In genomic region chr15:22148109-22148508, GRCh38 we compare ENCODE assay signal across 8 cellular contexts.
DNase-seq lines count a peak whose midpoint lies in the region; ATAC-seq and TF ChIP-seq lines count a peak whose summit lies in the region.
"Not testable (repeated sequence)": the region's sequence is repeated elsewhere in the genome, so short reads cannot be mapped to it uniquely, and the experiment has no call there.

No MANE protein-coding gene starts in this region.

- not testable (repeated sequence) for H3K9me3 Mint-ChIP-seq in CD4-positive, alpha-beta T cell; activated CD4-positive, alpha-beta T cell treated with anti-CD3 and anti-CD28 coated beads for 36 hours (ENCODE audit: low read depth)

- not testable (repeated sequence) for H3K4me1 ChIP-seq in mucosa of descending colon (ENCODE audit: low read depth)

- not testable (repeated sequence) for H3K4me3 Mint-ChIP-seq in CD4-positive, alpha-beta T cell; activated CD4-positive, alpha-beta T cell treated with anti-CD3 and anti-CD28 coated beads for 36 hours

- DNase-seq in CD4-positive, alpha-beta T cell; activated CD4-positive, alpha-beta T cell treated with anti-CD3 and anti-CD28 coated beads for 36 hours; mucosa of descending colon: not testable (repeated sequence)

- H3K27me3 ChIP-seq in CD4-positive, alpha-beta T cell (ENCODE audit: control insufficient read depth, insufficient read depth, low read length) = not testable (repeated sequence)

- not testable (repeated sequence) for H3K27ac Mint-ChIP-seq in CD4-positive, alpha-beta T cell; activated CD4-positive, alpha-beta T cell treated with anti-CD3 and anti-CD28 coated beads for 36 hours

- not testable (repeated sequence) for H3K36me3 Mint-ChIP-seq in CD4-positive, alpha-beta T cell (ENCODE audit: low read depth); activated CD4-positive, alpha-beta T cell treated with anti-CD3 and anti-CD28 coated beads for 36 hours (ENCODE audit: low read depth)

- intact Hi-C loops in CD4-positive, alpha-beta T cell (cut with DNase I, micrococcal nuclease); activated CD4-positive, alpha-beta T cell treated with anti-CD3 and anti-CD28 coated beads for 36 hours (cut with DNase I, micrococcal nuclease); mucosa of descending colon (cut with DNase I, micrococcal nuclease): not testable (repeated sequence)

- H3K4me3 ChIP-seq in mucosa of descending colon = not testable (repeated sequence)

- not testable (repeated sequence) for H3K4me1 Mint-ChIP-seq in CD4-positive, alpha-beta T cell (ENCODE audit: low read depth); activated CD4-positive, alpha-beta T cell treated with anti-CD3 and anti-CD28 coated beads for 36 hours

- not testable (repeated sequence) for TF ChIP-seq CTCF in CD4-positive, alpha-beta T cell (IDR thresholded peaks at IDR 0.05); mucosa of descending colon (IDR thresholded peaks at IDR 0.05)

- CTCF ChIA-PET in CD4-positive, alpha-beta T cell (lab: Charles Lee); activated CD4-positive, alpha-beta T cell treated with anti-CD3 and anti-CD28 coated beads for 36 hours (lab: Charles Lee): not testable (repeated sequence)

- ATAC-seq in CD4-positive, alpha-beta T cell (ENCODE audit: poor library complexity) = peak; percentile 99
- ATAC-seq in GM19023 (IDR thresholded peaks at IDR 0.05; ENCODE audit: unreplicated experiment) = peak; percentile 98
- ATAC-seq in GM21367 (IDR thresholded peaks at IDR 0.05; ENCODE audit: unreplicated experiment) = peak; percentile 74
- ATAC-seq in HG02610 (IDR thresholded peaks at IDR 0.05; ENCODE audit: unreplicated experiment) = peak; percentile 68
- peak; percentile 88 for ATAC-seq in HG03039 (IDR thresholded peaks at IDR 0.05; ENCODE audit: unreplicated experiment)
- peak; percentile 87 for ATAC-seq in HG03432 (IDR thresholded peaks at IDR 0.05; ENCODE audit: unreplicated experiment)
- ATAC-seq in activated CD4-positive, alpha-beta T cell treated with anti-CD3 and anti-CD28 coated beads for 36 hours = peak; percentile 98
- ATAC-seq in mucosa of descending colon = peak; percentile 68

- H3K9me3 ChIP-seq in CD4-positive, alpha-beta T cell (ENCODE audit: control insufficient read depth, low read length); mucosa of descending colon: not testable (repeated sequence)

- H3K27ac ChIP-seq in CD4-positive, alpha-beta T cell (ENCODE audit: low read depth, low read length) = not testable (repeated sequence)

- POLR2A ChIA-PET in CD4-positive, alpha-beta T cell (lab: Charles Lee); activated CD4-positive, alpha-beta T cell treated with anti-CD3 and anti-CD28 coated beads for 36 hours (lab: Charles Lee): not testable (repeated sequence)

- not testable (repeated sequence) for H3K36me3 ChIP-seq in mucosa of descending colon (ENCODE audit: low read depth)

- not testable (repeated sequence) for H3K27me3 Mint-ChIP-seq in CD4-positive, alpha-beta T cell; activated CD4-positive, alpha-beta T cell treated with anti-CD3 and anti-CD28 coated beads for 36 hours
